ENCODE assay signal across 27 cellular contexts in genomic region chr2:137721733-137722132, GRCh38.
DNase-seq lines count a peak whose midpoint lies in the region; ATAC-seq, FAIRE-seq and TF ChIP-seq lines count a peak whose summit lies in the region.
"Had no signal": no experiment of that assay in that cellular context is flagged by ENCODE, and none has a peak within 500 bp of the region (broad histone marks: within the 10 kb centered on the region; RNA-seq: fewer than 3 reads in every experiment).

No MANE protein-coding gene starts in this region.

- no peak for TF ChIP-seq POLR2A in thyroid gland (IDR thresholded peaks at IDR 0.05)

- H3K4me3 ChIP-seq in pancreas: no peak overlapping the region
- no peak overlapping the region for H3K4me3 ChIP-seq in thyroid gland (replicated peaks in 1 of 3)
- H3K4me3 ChIP-seq: A549; BLaER1 treated with 17β-estradiol and CSF1 and Interleukin-3, amounts not matched to agents 10 nM and 100 nM; GM23248 had no signal

- ATAC-seq in pancreas (no peak), HG02870 (IDR thresholded peaks at IDR 0.05; ENCODE audit: unreplicated experiment) (no peak), GM21528 (IDR thresholded peaks at IDR 0.05; ENCODE audit: low FRiP score, unreplicated experiment) (no peak)
- ATAC-seq: A549, HCT116 had no signal

- intact Hi-C loops in pancreas (cut with DNase I): no loop called here
- intact Hi-C loops in thyroid gland (cut with DNase I): no loop called here

- 90 to 95% methylated on average over 1 of the region's 1 CpG for WGBS in pancreas, 2 donors
- WGBS in thyroid gland, 2 donors: 99% methylated on average over 1 of the region's 1 CpG

- TF ChIP-seq CTCF in pancreas (IDR thresholded peaks at IDR 0.05) (no peak), thyroid gland (IDR thresholded peaks at IDR 0.05) (no peak)

- DNase-seq in pancreas: no peak
- DNase-seq in thyroid gland: no peak
- no peak for DNase-seq in occipital lobe (lab: John Stamatoyannopoulos, UW)
- DNase-seq: ACHN; AML-193; BE2C; CD4-positive, alpha-beta T cell; CD8-positive, alpha-beta memory T cell; DMS 273 treated with DMSO at 0.1 percent for 48 hours; DMS79; EL; GF-D8; GM23248; H9 had no signal

- H3K4me1 ChIP-seq in pancreas (no peaks in the 10 kb centered on the region), thyroid gland (no peaks in the 10 kb centered on the region)
- H3K4me1 ChIP-seq: A549; BE2C; BLaER1 treated with 17β-estradiol and CSF1 and Interleukin-3, amounts not matched to agents 10 nM and 100 nM had no signal

- H3K27me3 ChIP-seq in pancreas (no peaks in the 10 kb centered on the region), thyroid gland (no peaks in the 10 kb centered on the region)
- H3K27me3 ChIP-seq: BE2C; BLaER1 treated with 17β-estradiol and CSF1 and Interleukin-3, amounts not matched to agents 10 nM and 100 nM had no signal

- no peak overlapping the region for H3K27ac ChIP-seq in pancreas
- H3K27ac ChIP-seq in thyroid gland: no peak overlapping the region
- H3K27ac ChIP-seq: 22Rv1; A549; BLaER1 treated with 17β-estradiol and CSF1 and Interleukin-3, amounts not matched to agents 10 nM and 100 nM; GM23248 had no signal

- H3K9me3 ChIP-seq in pancreas (no peaks in the 10 kb centered on the region), thyroid gland (no peaks in the 10 kb centered on the region)
- H3K9me3 ChIP-seq: A549, BE2C had no signal

- FAIRE-seq in A204.1 (lab: Jason Lieb, UNC) (peak; percentile 98), TTC549 (lab: Jason Lieb, UNC) (peak; percentile 97), endometrium (lab: Jason Lieb, UNC) (peak; percentile 93), pancreas (lab: Jason Lieb, UNC) (peak; percentile 88)
- FAIRE-seq: A549, D721Med, GM12891, GM18507, H1 had no signal

- H3K36me3 ChIP-seq in pancreas (no peaks in the 10 kb centered on the region), thyroid gland (no peaks in the 10 kb centered on the region)
- H3K36me3 ChIP-seq: BE2C; BLaER1 treated with 17β-estradiol and CSF1 and Interleukin-3, amounts not matched to agents 10 nM and 100 nM had no signal
